ENCODE assay signal across 15 cellular contexts in the genomic region with DNA sequence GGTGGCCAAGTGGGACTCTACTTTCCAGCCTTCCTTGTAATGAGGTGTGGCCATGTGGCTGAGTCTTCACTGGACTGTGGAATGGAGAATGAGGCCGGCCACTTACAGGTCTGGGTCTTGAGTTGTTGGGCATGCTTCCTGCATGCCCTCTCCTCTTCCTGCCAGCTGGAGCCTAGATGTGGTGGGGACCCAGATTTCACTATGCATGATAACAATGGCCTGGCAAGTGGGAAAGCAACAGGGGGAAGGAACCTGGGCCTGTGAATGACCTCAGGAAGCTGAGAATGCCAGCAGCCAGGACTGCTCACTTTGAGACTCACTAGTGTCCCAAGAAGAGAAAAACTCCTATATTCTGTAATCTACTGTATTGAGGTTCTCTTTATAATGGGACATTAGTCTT. TPM values are rescaled to one million over a fixed set of nuclear protein-coding genes. Genes with fewer than 3 reads are reported as not detected.
DNase-seq lines count a peak whose midpoint lies in the region; TF ChIP-seq lines count a peak whose summit lies in the region.
"Had no signal": no experiment of that assay in that cellular context is flagged by ENCODE, and none has a peak within 500 bp of the region (broad histone marks: within the 10 kb centered on the region; RNA-seq: fewer than 3 reads in every experiment).

No MANE protein-coding gene starts in this region.

- H3K4me2 ChIP-seq in BLaER1 treated with 17β-estradiol and CSF1 and Interleukin-3, amounts not matched to agents 10 nM and 100 nM, result peak overlapping the region; percentile 32 to 77 (median 61)
- no peak overlapping the region for H3K4me2 ChIP-seq in osteoblast (ENCODE audit: insufficient read depth, low read length)
- H3K4me2 ChIP-seq: GM23338 had no signal

- no peak for DNase-seq in RWPE1 (ENCODE audit: low spot score)
- no peak for DNase-seq in epithelial cell of prostate (ENCODE audit: low read depth, low spot score)
- peak; percentile 41 for DNase-seq in osteoblast (ENCODE audit: insufficient read length, low spot score, missing footprints)
- DNase-seq in EL, result no peak
- DNase-seq in T-helper 9 cell, result no peak
- DNase-seq in kidney glomerular epithelial cell (lab: John Stamatoyannopoulos, UW), result no peak
- DNase-seq: Caco-2; CD4-positive, alpha-beta T cell; GDM1 had no signal

- H3K9ac ChIP-seq in BLaER1 treated with 17β-estradiol and CSF1 and Interleukin-3, amounts not matched to agents 10 nM and 100 nM, result no peak overlapping the region

- H3K79me2 ChIP-seq in osteoblast (ENCODE audit: insufficient read depth, low read length), result no peaks in the 10 kb centered on the region

- no peaks in the 10 kb centered on the region for H3K36me3 ChIP-seq in BLaER1 treated with 17β-estradiol and CSF1 and Interleukin-3, amounts not matched to agents 10 nM and 100 nM
- no peaks in the 10 kb centered on the region for H3K36me3 ChIP-seq in osteoblast (ENCODE audit: insufficient read depth, low read length)

- H3K27ac ChIP-seq in BLaER1 treated with 17β-estradiol and CSF1 and Interleukin-3, amounts not matched to agents 10 nM and 100 nM, result no peak overlapping the region; a peak in 1 of 22 replicates
- H3K27ac ChIP-seq in RWPE1 (peak overlapping the region; percentile 99), epithelial cell of prostate (peak overlapping the region; percentile 27), osteoblast (ENCODE audit: low read depth, low read length) (no peak overlapping the region)
- H3K27ac ChIP-seq: C4-2B, HL-60 had no signal

- H3K4me3 ChIP-seq in BLaER1 treated with 17β-estradiol and CSF1 and Interleukin-3, amounts not matched to agents 10 nM and 100 nM, result no peak overlapping the region
- H3K4me3 ChIP-seq in osteoblast (ENCODE audit: insufficient read depth, low read length), result no peak overlapping the region
- H3K4me3 ChIP-seq: GM23338 had no signal

- peaks cover 37 to 52% (median 45%) of the 10 kb centered on the region in 10 experiments for H3K4me1 ChIP-seq in BLaER1 treated with 17β-estradiol and CSF1 and Interleukin-3, amounts not matched to agents 10 nM and 100 nM
- peaks cover 21% of the 10 kb centered on the region for H3K4me1 ChIP-seq in osteoblast (ENCODE audit: insufficient read depth, low read length)
- H3K4me1 ChIP-seq: Caco-2 had no signal

- no peaks in the 10 kb centered on the region for H3K27me3 ChIP-seq in BLaER1 treated with 17β-estradiol and CSF1 and Interleukin-3, amounts not matched to agents 10 nM and 100 nM
- peaks cover 5% of the 10 kb centered on the region for H3K27me3 ChIP-seq in osteoblast (ENCODE audit: insufficient read depth, low read length)

- H4K20me1 ChIP-seq in BLaER1 treated with 17β-estradiol and CSF1 and Interleukin-3, amounts not matched to agents 10 nM and 100 nM, result no peaks in the 10 kb centered on the region
- H4K20me1 ChIP-seq in osteoblast (ENCODE audit: insufficient read depth, low read length), result no peaks in the 10 kb centered on the region

- H3K9me3 ChIP-seq in BLaER1 treated with 17β-estradiol and CSF1 and Interleukin-3, amounts not matched to agents 10 nM and 100 nM (replicated peaks in 1 of 11), result no peaks in the 10 kb centered on the region
- no peaks in the 10 kb centered on the region for H3K9me3 ChIP-seq in osteoblast (ENCODE audit: low read depth, low read length)
- H3K9me3 ChIP-seq: Caco-2 had no signal

- CTCF ChIA-PET in RWPE1 (lab: Yijun Ruan, JAX), result interaction anchor here (0.6 to 7.7 kb wide), 5 partner anchors 25 to 761 kb away, joined by 3 to 74 read pairs (median 7); no protein-coding TSS in a partner anchor

- H2AFZ ChIP-seq in osteoblast (ENCODE audit: low read length), result no peak overlapping the region
- H2AFZ ChIP-seq: GM23338 had no signal

- TF ChIP-seq CTCF in RWPE1 (conservative IDR thresholded peaks at IDR 0.05; ENCODE audit: low read depth), result no peak
- TF ChIP-seq CTCF in osteoblast (IDR thresholded peaks at IDR 0.05; ENCODE audit: extremely low read depth, low read depth, low read length), result no peak

- POLR2A ChIA-PET in RWPE1 (lab: Yijun Ruan, JAX; ENCODE audit: low non-redundant PET), result no interaction called here

RNA-seq across cellular contexts. Expression of gene SLC26A9, which starts 8.5 kb away (rescaled TPM):
- not detected in 2 replicates for total RNA-seq in osteoblast
- total RNA-seq: A172; B cell; Caco-2; CD4-positive, alpha-beta T cell; GM23338 had no signal

RNA-seq across cellular contexts. Expression of gene RAB7B, which starts 51.4 kb away (rescaled TPM):
- total RNA-seq in osteoblast, result 7.6 and 7.7 TPM in 2 replicates
- total RNA-seq: B cell, Caco-2, GM23338 had no signal

Comparison
In these comparisons a context has a peak if more than half of its experiments do, and no peak if none do; other contexts are left out.
1. H3K27ac ChIP-seq: peak in RWPE1 (single experiment) and epithelial cell of prostate (single experiment); none in BLaER1 treated with 17β-estradiol and CSF1 and Interleukin-3, amounts not matched to agents 10 nM and 100 nM (0 of 11) and osteoblast (single experiment).